ENCODE assay signal across 28 cellular contexts in the genomic region with DNA sequence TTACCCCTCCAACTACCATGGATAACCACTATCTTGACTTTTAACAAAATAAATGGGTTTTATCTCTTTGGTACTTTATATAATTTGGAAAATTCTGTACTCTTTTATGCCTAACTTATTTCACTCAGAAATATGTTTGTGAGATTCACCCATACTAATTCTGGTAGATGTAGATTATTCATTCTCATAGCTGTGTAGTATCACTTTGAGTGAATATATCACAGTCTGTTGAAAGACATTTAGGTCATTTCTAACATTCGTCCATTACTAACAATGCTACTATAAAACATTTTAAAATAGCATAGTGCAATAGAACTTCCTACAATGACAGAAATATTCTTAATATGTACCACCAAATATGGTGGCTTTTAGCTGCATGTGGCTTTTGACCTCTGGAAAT.
"Had no signal": no experiment of that assay in that cellular context is flagged by ENCODE, and none has a peak within 500 bp of the region (broad histone marks: within the 10 kb centered on the region; RNA-seq: fewer than 3 reads in every experiment).

No MANE protein-coding gene starts in this region.

- H3K27me3 ChIP-seq: dorsolateral prefrontal cortex, esophagus muscularis mucosa, esophagus squamous epithelium, foreskin keratinocyte, gastrocnemius medialis, gastroesophageal sphincter, heart left ventricle, heart right ventricle, hepatocyte had no signal

- DNase-seq: cortex of kidney; dermis blood vessel endothelial cell; dorsolateral prefrontal cortex; effector CD4-positive, alpha-beta T cell; effector CD8-positive, alpha-beta T cell; effector memory CD4-positive, alpha-beta T cell; effector memory CD8-positive, alpha-beta T cell; endodermal cell; erythroblast; esophagus squamous epithelium; foreskin fibroblast; foreskin keratinocyte; foreskin melanocyte; gastrocnemius medialis; glutamatergic neuron; head of caudate nucleus; heart left ventricle; heart right ventricle; hippocampal formation had no signal

- H3K27ac ChIP-seq: coronary artery, dorsolateral prefrontal cortex, epithelial cell of prostate, esophagus muscularis mucosa, esophagus squamous epithelium, foreskin keratinocyte, gastrocnemius medialis, gastroesophageal sphincter, heart left ventricle, heart right ventricle, hepatocyte had no signal

- H3K4me3 ChIP-seq: coronary artery, dorsolateral prefrontal cortex, esophagus muscularis mucosa, esophagus squamous epithelium, gastrocnemius medialis, gastroesophageal sphincter, heart left ventricle, heart right ventricle, hepatocyte had no signal

- H3K4me1 ChIP-seq: esophagus squamous epithelium, foreskin keratinocyte, gastrocnemius medialis, heart right ventricle had no signal

- ATAC-seq: effector memory CD8-positive, alpha-beta T cell; esophagus mucosa; foreskin keratinocyte; gastrocnemius medialis; gastroesophageal sphincter; heart left ventricle; heart right ventricle had no signal

- H3K36me3 ChIP-seq: gastrocnemius medialis, gastroesophageal sphincter had no signal

- H3K9me3 ChIP-seq: esophagus muscularis mucosa, esophagus squamous epithelium, gastrocnemius medialis, gastroesophageal sphincter, heart left ventricle, heart right ventricle had no signal

- FAIRE-seq: endometrium, endothelial cell of umbilical vein, frontal cortex had no signal

- H2AFZ ChIP-seq: hepatocyte had no signal

- H3K79me2 ChIP-seq: hepatocyte had no signal

- H3K4me2 ChIP-seq: hepatocyte had no signal
